8 cellular contexts compared by ENCODE assay signal in the genomic region with DNA sequence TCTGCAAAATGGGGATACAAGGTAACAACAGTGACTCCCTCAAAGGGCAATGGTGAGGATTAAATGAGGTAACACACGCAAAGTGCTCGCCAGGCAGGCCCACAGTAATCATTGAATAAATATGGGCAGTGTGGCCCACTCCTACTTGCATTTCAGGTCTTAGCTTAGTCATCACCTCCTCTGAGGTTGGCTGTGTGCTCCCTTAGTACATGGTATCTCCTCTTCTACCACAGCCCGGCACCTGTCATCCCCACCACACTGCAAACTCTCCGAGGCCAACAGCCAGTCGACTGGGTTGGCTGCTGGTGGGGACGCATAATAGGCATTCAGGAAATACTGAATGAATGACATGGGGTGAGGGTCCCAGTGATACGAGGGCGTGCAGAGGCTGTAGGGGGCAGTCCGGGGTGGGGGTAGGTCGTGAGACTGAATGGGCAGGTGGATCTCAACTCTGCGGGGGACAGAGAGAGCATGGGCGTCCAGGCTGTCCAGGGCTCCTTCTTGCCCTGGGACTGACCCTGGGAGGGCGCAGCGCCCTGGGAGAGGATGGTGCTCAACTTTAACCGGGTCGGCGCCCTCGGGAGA. TPM values are rescaled to one million over a fixed set of nuclear protein-coding genes. Genes with fewer than 3 reads are reported as not detected.
A peak's percentile ranks its signal among the peaks of the same experiment; 100 is the strongest.
DNase-seq lines count a peak whose midpoint lies in the region; ATAC-seq, FAIRE-seq and TF ChIP-seq lines count a peak whose summit lies in the region.

No MANE protein-coding gene starts in this region.

- no peak overlapping the region for H3K27ac ChIP-seq in K562 (ENCODE audit: extremely low read depth, low read depth, low read length)
- H3K27ac ChIP-seq in lower lobe of right lung, result peak overlapping the region; percentile 77
- no peak overlapping the region for H3K27ac ChIP-seq in thymus (ENCODE audit: low read depth)

- TF ChIP-seq CTCF in K562 (IDR thresholded peaks at IDR 0.05 in 2 of 3, conservative IDR thresholded peaks at IDR 0.05 in 1 of 3; ENCODE audit: insufficient read depth in 2 of 3, low read depth in 1 of 3, low read length in 3 of 3), result no peak
- TF ChIP-seq CTCF in lower lobe of right lung (IDR thresholded peaks at IDR 0.05), result no peak

- peak overlapping the region in 1 of 2 experiments; percentile 72; a peak in 1 of 4 replicates for H3K9ac ChIP-seq in K562 (ENCODE audit: insufficient read depth in 1 of 2, low read depth in 2 of 2, low read length in 2 of 2)

- CTCF ChIA-PET in K562 (lab: Yijun Ruan, JAX; ENCODE audit: low intra/inter-chr PET ratio), result interaction anchor here (0.6 kb wide), 1 partner anchor 13 kb away, joined by 3 read pairs; no protein-coding TSS in a partner anchor

- no peaks in the 10 kb centered on the region for H3K79me2 ChIP-seq in K562 (ENCODE audit: control insufficient read depth, insufficient read depth, low read length)

- no peak for TF ChIP-seq RAD21 in K562 (CRISPR knock-in tag; conservative IDR thresholded peaks at IDR 0.05 in 1 of 2, IDR thresholded peaks at IDR 0.05 in 1 of 2)

- H3K27me3 ChIP-seq in K562 (ENCODE audit: control insufficient read depth in 2 of 2, insufficient read depth in 2 of 2, low read length in 2 of 2), result peaks cover 32 to 45% of the 10 kb centered on the region in 2 experiments
- no peaks in the 10 kb centered on the region for H3K27me3 ChIP-seq in lower lobe of right lung (ENCODE audit: low read depth)
- H3K27me3 ChIP-seq in thymus (ENCODE audit: control insufficient read depth, insufficient read depth), result peaks cover 31% of the 10 kb centered on the region

- H3K9me3 Mint-ChIP-seq in activated CD4-positive, alpha-beta T cell treated with anti-CD3 and anti-CD28 coated beads, Interleukin-2, amount 10 ng/mL, durations not matched to agents 24 days and 14 days, result no peaks in the 10 kb centered on the region

- H3K36me3 Mint-ChIP-seq in activated CD4-positive, alpha-beta T cell treated with anti-CD3 and anti-CD28 coated beads, Interleukin-2, amount 10 ng/mL, durations not matched to agents 24 days and 14 days (ENCODE audit: low read depth), result no peaks in the 10 kb centered on the region

- no peak for TF ChIP-seq POLR2A in K562 (conservative IDR thresholded peaks at IDR 0.05)

- WGBS in K562 (ENCODE audit: insufficient coverage, low coverage, missing lambda C conversion rate), result 22% methylated on average over 14 of the region's 18 CpGs
- WGBS in thymus, result 25% methylated on average over 18 of the region's 18 CpGs

- H4K20me1 ChIP-seq in K562 (replicated peaks; ENCODE audit: control insufficient read depth, insufficient read depth, low read length), result 0 out of 2 replicates have a peak, but pooled peaks cover 5% of the 10 kb centered on the region

- 0 out of 2 replicates have a peak overlapping the region, but pooled peaks have one; percentile 59 for H2AFZ ChIP-seq in K562 (ENCODE audit: low read depth, low read length)

- H3K27ac Mint-ChIP-seq in activated CD4-positive, alpha-beta T cell treated with anti-CD3 and anti-CD28 coated beads, Interleukin-2, amount 10 ng/mL, durations not matched to agents 24 days and 14 days, result no peak overlapping the region

- no peak for DNase-seq in activated CD4-positive, alpha-beta T cell treated with anti-CD3 and anti-CD28 coated beads, Interleukin-2, amount 10 ng/mL, durations not matched to agents 24 days and 14 days
- DNase-seq in activated CD4-positive, alpha-beta T cell treated with anti-CD3 and anti-CD28 coated beads, Interleukin-2, amount 50 U/mL, for 4 hours, result no peak
- DNase-seq in K562 (ENCODE audit: extremely low read depth in 1 of 4, low spot score in 3 of 4) (no peak), lower lobe of right lung (no peak), NCI-H1436 (lab: John Stamatoyannopoulos, UW) (no peak), NCI-H187 (lab: John Stamatoyannopoulos, UW) (no peak), hippocampal formation (lab: John Stamatoyannopoulos, UW) (no peak)

- peak overlapping the region; percentile 26 for H3K4me3 ChIP-seq in K562
- peak overlapping the region; percentile 68 for H3K4me3 ChIP-seq in lower lobe of right lung
- peak overlapping the region; percentile 41 for H3K4me3 ChIP-seq in thymus (ENCODE audit: low read length)

- H3K36me3 ChIP-seq in K562 (ENCODE audit: control insufficient read depth, insufficient read depth, low read length) (no peaks in the 10 kb centered on the region; the same call in 2 of the 3 replicates), lower lobe of right lung (no peaks in the 10 kb centered on the region), thymus (ENCODE audit: control insufficient read depth, insufficient read depth) (no peaks in the 10 kb centered on the region)

- no peak; the same call in 1 of the 3 replicates for ATAC-seq in K562
- ATAC-seq in lower lobe of right lung, result peak; percentile 6 to 9

- peak overlapping the region; percentile 55 for H3K4me2 ChIP-seq in K562 (ENCODE audit: insufficient read depth, low read length)

- no peaks in the 10 kb centered on the region for H3K9me1 ChIP-seq in K562 (ENCODE audit: control insufficient read depth, insufficient read depth, low read length)

- no peak for TF ChIP-seq EP300 in K562 (IDR thresholded peaks at IDR 0.05; ENCODE audit: low read length)

- H3K4me3 Mint-ChIP-seq in activated CD4-positive, alpha-beta T cell treated with anti-CD3 and anti-CD28 coated beads, Interleukin-2, amount 10 ng/mL, durations not matched to agents 24 days and 14 days, result peak overlapping the region; percentile 65

- H3K27me3 Mint-ChIP-seq in activated CD4-positive, alpha-beta T cell treated with anti-CD3 and anti-CD28 coated beads, Interleukin-2, amount 10 ng/mL, durations not matched to agents 24 days and 14 days, result peaks cover 45% of the 10 kb centered on the region

- in situ Hi-C loops in K562 (cut with MboI), result no loop called here

- H3K9me3 ChIP-seq in K562 (replicated peaks; ENCODE audit: control insufficient read depth, insufficient read depth, low read depth, low read length) (no peaks in the 10 kb centered on the region), lower lobe of right lung (no peaks in the 10 kb centered on the region), thymus (ENCODE audit: control insufficient read depth) (peaks cover 1% of the 10 kb centered on the region)

- no TSS peak for BruUV-seq in K562 (replicated peaks; lab: Mats Ljungman, UMichigan)

- POLR2A ChIA-PET in K562 (lab: Yijun Ruan, JAX), result no interaction called here

- no peak for FAIRE-seq in K562 (lab: Jason Lieb, UNC)

- H3K4me1 ChIP-seq in K562 (replicated peaks in 1 of 2; ENCODE audit: control insufficient read depth in 2 of 2, insufficient read depth in 2 of 2, low read length in 2 of 2), result peaks cover 0 to 10% of the 10 kb centered on the region in 2 experiments; a peak in 1 of 5 replicates
- peaks cover 45% of the 10 kb centered on the region for H3K4me1 ChIP-seq in lower lobe of right lung
- H3K4me1 ChIP-seq in thymus (ENCODE audit: control insufficient read depth, insufficient read depth, low read length), result peaks cover 3% of the 10 kb centered on the region

- H3K4me1 Mint-ChIP-seq in activated CD4-positive, alpha-beta T cell treated with anti-CD3 and anti-CD28 coated beads, Interleukin-2, amount 10 ng/mL, durations not matched to agents 24 days and 14 days, result peaks cover 17% of the 10 kb centered on the region

- intact Hi-C loops in activated CD4-positive, alpha-beta T cell treated with anti-CD3 and anti-CD28 coated beads, Interleukin-2, amount 10 ng/mL, durations not matched to agents 24 days and 14 days (cut with micrococcal nuclease), result no loop called here
- intact Hi-C loops in K562 (cut with micrococcal nuclease) (no loop called here), lower lobe of right lung (cut with DNase I) (no loop called here)

TF ChIP-seq in K562, 482 proteins besides CTCF, POLR2A, EP300 and RAD21 (continues in another document):
- TF ChIP-seq ZBTB9 (CRISPR knock-in tag; IDR thresholded peaks at IDR 0.05), result no peak
- TF ChIP-seq, protein P1, sequence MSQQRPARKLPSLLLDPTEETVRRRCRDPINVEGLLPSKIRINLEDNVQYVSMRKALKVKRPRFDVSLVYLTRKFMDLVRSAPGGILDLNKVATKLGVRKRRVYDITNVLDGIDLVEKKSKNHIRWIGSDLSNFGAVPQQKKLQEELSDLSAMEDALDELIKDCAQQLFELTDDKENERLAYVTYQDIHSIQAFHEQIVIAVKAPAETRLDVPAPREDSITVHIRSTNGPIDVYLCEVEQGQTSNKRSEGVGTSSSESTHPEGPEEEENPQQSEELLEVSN (IDR thresholded peaks at IDR 0.05; ENCODE audit: borderline replicate concordance in 1 of 2, extremely low read depth in 1 of 2, insufficient read depth in 1 of 2, insufficient read length in 1 of 2, low read depth in 1 of 2, low read length in 1 of 2, poor library complexity in 1 of 2, severe bottlenecking in 1 of 2), result no peak

RNA-seq across cellular contexts. Expression of gene MYZAP, which starts 0.4 kb away (rescaled TPM):
- not detected in 2 replicates for total RNA-seq in activated CD4-positive, alpha-beta T cell treated with anti-CD3 and anti-CD28 coated beads, Interleukin-2, amount 10 ng/mL, durations not matched to agents 24 days and 14 days
- not detected in 2 replicates for total RNA-seq in K562 (2011; cell fraction: chromatin; rRNA removed; ENCODE audit: low replicate concordance)
- total RNA-seq in K562 (2011; cell fraction: nucleolus; rRNA removed), result not detected in 2 replicates
- total RNA-seq in K562 (2011; cell fraction: nucleoplasm; rRNA removed), result not detected in 2 replicates
- total RNA-seq in K562 (2014; rRNA removed) (not detected in 2 replicates), K562 (2014; rRNA removed; fragmentation: Illumina TruSeq; extraction: Trizol) (not detected in 2 replicates), K562 (2015; rRNA removed; fragmentation: Illumina TruSeq; extraction: Trizol) (not detected in 2 replicates), K562 (2021) (not detected in 2 replicates), lower lobe of right lung (41.3 TPM)
- polyA plus RNA-seq in K562 (2011; rRNA removed) (0.03 TPM in 1 of 2 replicates, not detected in the other), K562 (2014; fragmentation: Illumina TruSeq; extraction: Trizol) (not detected in 2 replicates), K562 (2014; fragmentation: Nextera tagmentation; extraction: Ambion mirVana) (not detected), K562 (2014; rRNA removed) (not detected in 2 replicates), thymus (3.4 TPM)
- not detected in 2 replicates for polyA plus RNA-seq in K562 (2011; cell fraction: cytosol; rRNA removed)
- polyA plus RNA-seq in K562 (2011; cell fraction: nucleus; rRNA removed), result not detected in 2 replicates
- polyA plus RNA-seq in K562 (2012), result not detected in 2 replicates
- polyA minus RNA-seq in K562 (2011; rRNA and poly(A)+ RNA removed), result not detected in 2 replicates
- not detected in 2 replicates for polyA minus RNA-seq in K562 (2011; cell fraction: cytosol; rRNA and poly(A)+ RNA removed)
- polyA minus RNA-seq in K562 (2011; cell fraction: nucleus; rRNA and poly(A)+ RNA removed), result not detected in 2 replicates

Comparison
In these comparisons a context has a peak if more than half of its experiments do, and no peak if none do; other contexts are left out.
1. RNA of gene MYZAP, which starts 0.4 kb away (total RNA-seq): 41.3 TPM in lower lobe of right lung (single experiment); not detected in activated CD4-positive, alpha-beta T cell treated with anti-CD3 and anti-CD28 coated beads, Interleukin-2, amount 10 ng/mL, durations not matched to agents 24 days and 14 days and not detected in K562; every median in the first group is over 10 times any median in the second.
2. Peak in every context shown above with its lines, with median percentiles within 50 percentile points of each other: H3K4me3 ChIP-seq.